Comparison of ENCODE assay signal across 32 cellular contexts in genomic region chrX:15344106-15344505, GRCh38. TPM values are rescaled to one million over a fixed set of nuclear protein-coding genes. Genes with fewer than 3 reads are reported as not detected.
"Had no signal": no experiment of that assay in that cellular context is flagged by ENCODE, and none has a peak within 500 bp of the region (broad histone marks: within the 10 kb centered on the region; RNA-seq: fewer than 3 reads in every experiment).

No MANE protein-coding gene starts in this region.

- H3K27ac Mint-ChIP-seq: activated CD4-positive, alpha-beta T cell treated with anti-CD3 and anti-CD28 coated beads, Interleukin-2, amount 10 ng/mL, durations not matched to agents 7 days and 5 days; activated naive CD4-positive, alpha-beta T cell treated with anti-CD3 and anti-CD28 coated beads for 36 hours; activated naive CD4-positive, alpha-beta T cell treated with anti-CD3 and anti-CD28 coated beads, Interleukin-2, amount 50 U/mL, for 72 hours; activated T-helper 1 cell treated with anti-CD3 and anti-CD28 coated beads, Interleukin-12 subunit alpha, Interleukin-12 subunit beta, Interleukin-2, Interleukin-4 antibody, amounts not matched to agents 30 ng/mL and 10 ng/mL and 1 ng/mL, durations not matched to agents 14 hours and 24 hours and 36 hours had no signal

- H3K4me3 Mint-ChIP-seq: activated CD4-positive, alpha-beta T cell treated with anti-CD3 and anti-CD28 coated beads, Interleukin-2, amount 10 ng/mL, durations not matched to agents 7 days and 5 days; activated naive CD4-positive, alpha-beta T cell treated with anti-CD3 and anti-CD28 coated beads for 36 hours; activated T-cell treated with anti-CD3 and anti-CD28 coated beads, Interleukin-2, amount 50 U/mL, for 4 hours; activated T-helper 1 cell treated with anti-CD3 and anti-CD28 coated beads, Interleukin-12 subunit alpha, Interleukin-12 subunit beta, Interleukin-2, Interleukin-4 antibody, amounts not matched to agents 30 ng/mL and 10 ng/mL and 1 ng/mL, durations not matched to agents 14 hours and 24 hours and 36 hours had no signal

- H3K4me1 Mint-ChIP-seq: activated CD4-positive, alpha-beta T cell treated with anti-CD3 and anti-CD28 coated beads, Interleukin-2, amount 10 ng/mL, durations not matched to agents 7 days and 5 days had no signal

- H3K9me3 ChIP-seq: adrenal gland, body of pancreas, breast epithelium, SJCRH30 had no signal

- H3K4me3 ChIP-seq: adrenal gland, body of pancreas, breast epithelium, K562, SJCRH30, SK-N-MC had no signal

- H3K27me3 ChIP-seq: adrenal gland, body of pancreas, SJCRH30 had no signal

- H3K36me3 Mint-ChIP-seq: activated naive CD4-positive, alpha-beta T cell treated with anti-CD3 and anti-CD28 coated beads, Interleukin-2, amount 50 U/mL, for 72 hours had no signal

- ATAC-seq: activated naive CD4-positive, alpha-beta T cell treated with anti-CD3 and anti-CD28 coated beads, Interleukin-2, amount 50 U/mL, for 72 hours; activated T-cell treated with anti-CD3 and anti-CD28 coated beads, Interleukin-2, amount 50 U/mL, for 4 hours; K562; Panc1 had no signal

- H3K9me3 Mint-ChIP-seq: activated CD4-positive, alpha-beta T cell treated with anti-CD3 and anti-CD28 coated beads, Interleukin-2, amount 10 ng/mL, durations not matched to agents 7 days and 5 days; activated naive CD4-positive, alpha-beta T cell treated with anti-CD3 and anti-CD28 coated beads for 36 hours; activated naive CD4-positive, alpha-beta T cell treated with anti-CD3 and anti-CD28 coated beads, Interleukin-2, amount 50 U/mL, for 72 hours; activated T-cell treated with anti-CD3 and anti-CD28 coated beads, Interleukin-2, amount 50 U/mL, for 4 hours; activated T-helper 1 cell treated with anti-CD3 and anti-CD28 coated beads, Interleukin-12 subunit alpha, Interleukin-12 subunit beta, Interleukin-2, Interleukin-4 antibody, amounts not matched to agents 30 ng/mL and 10 ng/mL and 1 ng/mL, durations not matched to agents 14 hours and 24 hours and 36 hours had no signal

- H3K4me1 ChIP-seq: adrenal gland, body of pancreas, breast epithelium, SJCRH30 had no signal

- DNase-seq: activated CD4-positive, alpha-beta T cell treated with anti-CD3 and anti-CD28 coated beads, Interleukin-2, amount 10 ng/mL, durations not matched to agents 7 days and 5 days; activated CD4-positive, alpha-beta T cell treated with anti-CD3 and anti-CD28 coated beads, Interleukin-2, amount 50 U/mL, for 48 hours; activated CD8-positive, alpha-beta memory T cell treated with anti-CD3 and anti-CD28 coated beads, Interleukin-2, amount 50 U/mL, for 4 hours; activated gamma-delta T cell treated with Interleukin-2 at 50 U/mL for 16 hours; activated naive CD4-positive, alpha-beta T cell treated with anti-CD3 and anti-CD28 coated beads for 36 hours; activated T-cell treated with anti-CD3 and anti-CD28 coated beads for 4 hours; activated T-cell treated with anti-CD3 and anti-CD28 coated beads, Interleukin-2, amount 50 U/mL, for 4 hours; body of pancreas; NCI-H1105; NCI-H1694; NCI-H1930; NCI-H2081 treated with DMSO at 0.1 percent for 48 hours; NCI-H2171; NCI-H510A; NCI-H526; NCI-H774; SHP77; SJCRH30; T1000; WERI-Rb-1 had no signal

- H3K27ac ChIP-seq: adrenal gland, body of pancreas, breast epithelium, SJCRH30, SK-N-MC, WERI-Rb-1 had no signal

- H3K36me3 ChIP-seq: adrenal gland, breast epithelium, SJCRH30, WERI-Rb-1 had no signal

RNA-seq across cellular contexts. Expression of gene ASB11, which starts 28.7 kb away (rescaled TPM):
- total RNA-seq: activated CD4-positive, alpha-beta T cell treated with anti-CD3 and anti-CD28 coated beads, Interleukin-2, amount 10 ng/mL, durations not matched to agents 7 days and 5 days; activated naive CD4-positive, alpha-beta T cell treated with anti-CD3 and anti-CD28 coated beads for 36 hours; activated naive CD4-positive, alpha-beta T cell treated with anti-CD3 and anti-CD28 coated beads, Interleukin-2, amount 50 U/mL, for 72 hours; activated T-cell treated with anti-CD3 and anti-CD28 coated beads, Interleukin-2, amount 50 U/mL, for 4 hours; activated T-helper 1 cell treated with anti-CD3 and anti-CD28 coated beads, Interleukin-12 subunit alpha, Interleukin-12 subunit beta, Interleukin-2, Interleukin-4 antibody, amounts not matched to agents 30 ng/mL and 10 ng/mL and 1 ng/mL, durations not matched to agents 14 hours and 24 hours and 36 hours; astrocyte; breast epithelium; K562; MCF 10A; RPMI7951; SJCRH30; T-helper 1 cell treated with Interleukin-12 subunit alpha and Interleukin-12 subunit beta and Interleukin-4 antibody, amounts not matched to agents 30 ng/mL and 1 ng/mL, for 36 hours; T-helper 2 cell treated with Interferon-gamma antibody and Interleukin-4, amounts not matched to agents 100 ng/mL and 5 ng/mL, for 36 hours had no signal
- polyA plus RNA-seq: adrenal gland, K562 had no signal

RNA-seq across cellular contexts. Expression of gene VEGFD, which starts 40.1 kb away (rescaled TPM):
- total RNA-seq: activated CD4-positive, alpha-beta T cell treated with anti-CD3 and anti-CD28 coated beads, Interleukin-2, amount 10 ng/mL, durations not matched to agents 7 days and 5 days; activated naive CD4-positive, alpha-beta T cell treated with anti-CD3 and anti-CD28 coated beads for 36 hours; activated naive CD4-positive, alpha-beta T cell treated with anti-CD3 and anti-CD28 coated beads, Interleukin-2, amount 50 U/mL, for 72 hours; activated T-cell treated with anti-CD3 and anti-CD28 coated beads, Interleukin-2, amount 50 U/mL, for 4 hours; activated T-helper 1 cell treated with anti-CD3 and anti-CD28 coated beads, Interleukin-12 subunit alpha, Interleukin-12 subunit beta, Interleukin-2, Interleukin-4 antibody, amounts not matched to agents 30 ng/mL and 10 ng/mL and 1 ng/mL, durations not matched to agents 14 hours and 24 hours and 36 hours; astrocyte; K562; MCF 10A; T-helper 1 cell treated with Interleukin-12 subunit alpha and Interleukin-12 subunit beta and Interleukin-4 antibody, amounts not matched to agents 30 ng/mL and 1 ng/mL, for 36 hours; T-helper 2 cell treated with Interferon-gamma antibody and Interleukin-4, amounts not matched to agents 100 ng/mL and 5 ng/mL, for 36 hours had no signal
